1 cellular context compared by ENCODE assay signal in genomic region chr13:23824355-23824754, GRCh38.
TF ChIP-seq lines count a peak whose summit lies in the region.

No MANE protein-coding gene starts in this region.

TF ChIP-seq in IMR-90, 13 proteins besides CTCF, POLR2A, EP300 and RAD21:
- no peak for TF ChIP-seq BHLHE40 (IDR thresholded peaks at IDR 0.05; ENCODE audit: low read depth, low read length)
- no peak for TF ChIP-seq RFX5 (IDR thresholded peaks at IDR 0.05; ENCODE audit: low read depth, low read length)
- no peak for TF ChIP-seq CHD1 (IDR thresholded peaks at IDR 0.05; ENCODE audit: low read depth, low read length)
- no peak for TF ChIP-seq NFE2L2 (IDR thresholded peaks at IDR 0.05; ENCODE audit: low read depth, low read length)
- no peak for TF ChIP-seq SMC3 (IDR thresholded peaks at IDR 0.05; ENCODE audit: low read depth, low read length)
- TF ChIP-seq FOS (IDR thresholded peaks at IDR 0.05; ENCODE audit: low read depth, low read length) = no peak
- no peak for TF ChIP-seq RCOR1 (IDR thresholded peaks at IDR 0.05; ENCODE audit: insufficient replicate concordance, low read length)
- TF ChIP-seq, protein P1, sequence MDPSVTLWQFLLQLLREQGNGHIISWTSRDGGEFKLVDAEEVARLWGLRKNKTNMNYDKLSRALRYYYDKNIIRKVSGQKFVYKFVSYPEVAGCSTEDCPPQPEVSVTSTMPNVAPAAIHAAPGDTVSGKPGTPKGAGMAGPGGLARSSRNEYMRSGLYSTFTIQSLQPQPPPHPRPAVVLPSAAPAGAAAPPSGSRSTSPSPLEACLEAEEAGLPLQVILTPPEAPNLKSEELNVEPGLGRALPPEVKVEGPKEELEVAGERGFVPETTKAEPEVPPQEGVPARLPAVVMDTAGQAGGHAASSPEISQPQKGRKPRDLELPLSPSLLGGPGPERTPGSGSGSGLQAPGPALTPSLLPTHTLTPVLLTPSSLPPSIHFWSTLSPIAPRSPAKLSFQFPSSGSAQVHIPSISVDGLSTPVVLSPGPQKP (IDR thresholded peaks at IDR 0.05; ENCODE audit: borderline replicate concordance, low read depth, low read length) = no peak
- no peak for TF ChIP-seq MAFK (IDR thresholded peaks at IDR 0.05; ENCODE audit: low read depth, low read length)
- TF ChIP-seq CEBPB (IDR thresholded peaks at IDR 0.05; ENCODE audit: low read depth, low read length) = no peak
- no peak for TF ChIP-seq MAZ (IDR thresholded peaks at IDR 0.05; ENCODE audit: borderline replicate concordance, low read depth, low read length)
- no peak for TF ChIP-seq USF2 (IDR thresholded peaks at IDR 0.05; ENCODE audit: low read depth, low read length)
- TF ChIP-seq MXI1 (IDR thresholded peaks at IDR 0.05; ENCODE audit: borderline replicate concordance, low read depth, low read length) = no peak
